19 cellular contexts compared by ENCODE assay signal in genomic region chr3:6439824-6440223, GRCh38.
DNase-seq lines count a peak whose midpoint lies in the region; ATAC-seq, FAIRE-seq and TF ChIP-seq lines count a peak whose summit lies in the region.
"Had no signal": no experiment of that assay in that cellular context is flagged by ENCODE, and none has a peak within 500 bp of the region (broad histone marks: within the 10 kb centered on the region; RNA-seq: fewer than 3 reads in every experiment).

No MANE protein-coding gene starts in this region.

- H3K79me2 ChIP-seq in H1 (ENCODE audit: control insufficient read depth in 1 of 2, insufficient read depth in 2 of 2, low read length in 2 of 2) = no peaks in the 10 kb centered on the region

- H3K9ac ChIP-seq in IMR-90 (ENCODE audit: low read depth, low read length) (no peak overlapping the region), H1 (replicated peaks in 1 of 4; ENCODE audit: extremely low read depth in 1 of 4, low read depth in 3 of 4, low read length in 3 of 4) (no peak overlapping the region)
- H3K9ac ChIP-seq: BLaER1 treated with 17β-estradiol and CSF1 and Interleukin-3, amounts not matched to agents 10 nM and 100 nM had no signal

- H3K36me3 ChIP-seq in IMR-90 (ENCODE audit: control insufficient read depth, insufficient read depth, low read length) (no peaks in the 10 kb centered on the region), H1 (ENCODE audit: control insufficient read depth in 2 of 4, insufficient read depth in 4 of 4, low read length in 3 of 4) (no peaks in the 10 kb centered on the region)
- H3K36me3 ChIP-seq: BLaER1 treated with 17β-estradiol and CSF1 and Interleukin-3, amounts not matched to agents 10 nM and 100 nM had no signal

- H2AK5ac ChIP-seq in IMR-90 (ENCODE audit: low read depth, low read length) (no peak overlapping the region), H1 (ENCODE audit: low read depth, low read length) (no peak overlapping the region)

- H3K56ac ChIP-seq in IMR-90 (ENCODE audit: extremely low read depth, insufficient read depth, low read length) = no peak overlapping the region
- H3K56ac ChIP-seq in H1 (replicated peaks; ENCODE audit: insufficient read length, low read depth, low read length) = no peak overlapping the region

- H3K4me2 ChIP-seq in A549 (no peak overlapping the region), IMR-90 (ENCODE audit: low read depth, low read length) (no peak overlapping the region), H1 (ENCODE audit: insufficient read depth in 1 of 2, low read depth in 2 of 2, low read length in 2 of 2) (no peak overlapping the region)
- H3K4me2 ChIP-seq: BLaER1 treated with 17β-estradiol and CSF1 and Interleukin-3, amounts not matched to agents 10 nM and 100 nM had no signal

- no peaks in the 10 kb centered on the region for H4K20me1 ChIP-seq in IMR-90 (ENCODE audit: insufficient read depth, low read length)
- no peaks in the 10 kb centered on the region for H4K20me1 ChIP-seq in H1 (replicated peaks in 1 of 2; ENCODE audit: control insufficient read depth in 1 of 2, insufficient read depth in 2 of 2, low read length in 2 of 2)
- H4K20me1 ChIP-seq: BLaER1 treated with 17β-estradiol and CSF1 and Interleukin-3, amounts not matched to agents 10 nM and 100 nM had no signal

- no peak overlapping the region for H2BK12ac ChIP-seq in H1 (ENCODE audit: low read depth, low read length)

- DNase-seq in A549 (ENCODE audit: low read depth in 1 of 2, low spot score in 1 of 2) = no peak
- DNase-seq in IMR-90 = no peak
- DNase-seq in H1 (ENCODE audit: low read depth in 1 of 2, low spot score in 2 of 2) = no peak
- DNase-seq in putamen (ENCODE audit: low spot score) = no peak
- no peak for DNase-seq in NCI-H2081 treated with DMSO at 0.1 percent for 48 hours (lab: John Stamatoyannopoulos, UW)
- DNase-seq: 8988T; AML-193; Caco-2; Calu3; CD4-positive, alpha-beta T cell; CD8-positive, alpha-beta T cell; GF-D8 had no signal

- H3K27ac ChIP-seq in A549 = no peak overlapping the region
- no peak overlapping the region for H3K27ac ChIP-seq in IMR-90 (ENCODE audit: insufficient read depth, low read length)
- no peak overlapping the region for H3K27ac ChIP-seq in H1 (ENCODE audit: low read depth, low read length)
- H3K27ac ChIP-seq: BLaER1 treated with 17β-estradiol and CSF1 and Interleukin-3, amounts not matched to agents 10 nM and 100 nM; C4-2B had no signal

- H2BK5ac ChIP-seq in IMR-90 (ENCODE audit: low read depth, low read length, poor library complexity, severe bottlenecking) = no peak overlapping the region
- no peak overlapping the region for H2BK5ac ChIP-seq in H1 (ENCODE audit: low read depth, low read length)

- TF ChIP-seq POLR2A in A549 (IDR thresholded peaks at IDR 0.05; ENCODE audit: low read length) (no peak), IMR-90 (IDR thresholded peaks at IDR 0.05; ENCODE audit: low read depth, low read length) (no peak), H1 (IDR thresholded peaks at IDR 0.05; ENCODE audit: control extremely low read depth in 1 of 2, low read depth in 2 of 2, low read length in 2 of 2) (no peak)

- H3K23me2 ChIP-seq in H1 (ENCODE audit: low read depth, low read length) = no peaks in the 10 kb centered on the region

- in situ Hi-C loops in IMR-90 (cut with MboI; ENCODE audit: low sequenced_read_pairs) = no loop called here

- H3K9me3 ChIP-seq in A549 = no peaks in the 10 kb centered on the region
- H3K9me3 ChIP-seq in IMR-90 (ENCODE audit: control insufficient read depth, insufficient read depth, low read length) = peaks cover 7% of the 10 kb centered on the region; the same call in 1 of the 2 replicates
- H3K9me3 ChIP-seq in H1 (ENCODE audit: insufficient read depth in 2 of 2, low read depth in 1 of 2, low read length in 1 of 2) = no peaks in the 10 kb centered on the region
- H3K9me3 ChIP-seq: BLaER1 treated with 17β-estradiol and CSF1 and Interleukin-3, amounts not matched to agents 10 nM and 100 nM; Caco-2 had no signal

- H4K91ac ChIP-seq in IMR-90 (ENCODE audit: insufficient read depth, low read depth, low read length) = no peak overlapping the region
- no peak overlapping the region for H4K91ac ChIP-seq in H1 (replicated peaks; ENCODE audit: insufficient read length, low read length)

- no peak overlapping the region for H2BK20ac ChIP-seq in IMR-90 (ENCODE audit: low read depth, low read length)
- no peak overlapping the region for H2BK20ac ChIP-seq in H1 (ENCODE audit: low read length)

- no peak for TF ChIP-seq EP300 in A549 (IDR thresholded peaks at IDR 0.05)
- TF ChIP-seq EP300 in H1 (IDR thresholded peaks at IDR 0.05; ENCODE audit: borderline replicate concordance in 1 of 2, low read depth in 2 of 2, low read length in 2 of 2) = no peak

- H2BK120ac ChIP-seq in IMR-90 (ENCODE audit: low read depth, low read length) = no peak overlapping the region
- no peak overlapping the region for H2BK120ac ChIP-seq in H1 (replicated peaks; ENCODE audit: low read depth, low read length)

- H3K4me1 ChIP-seq in A549 (no peaks in the 10 kb centered on the region), IMR-90 (ENCODE audit: control insufficient read depth, insufficient read depth, low read length) (no peaks in the 10 kb centered on the region), H1 (replicated peaks in 1 of 4; ENCODE audit: control insufficient read depth in 3 of 4, insufficient read depth in 4 of 4, low read length in 3 of 4) (no peaks in the 10 kb centered on the region)
- H3K4me1 ChIP-seq: BLaER1 treated with 17β-estradiol and CSF1 and Interleukin-3, amounts not matched to agents 10 nM and 100 nM; Caco-2 had no signal

- H4K5ac ChIP-seq in IMR-90 (ENCODE audit: low read depth, low read length) (no peak overlapping the region), H1 (ENCODE audit: insufficient read length, low read depth, low read length) (no peak overlapping the region)

- CTCF ChIA-PET in A549 (lab: Yijun Ruan, JAX) (no interaction called here), IMR-90 (lab: Yijun Ruan, JAX) (no interaction called here), H1 (lab: Charles Lee; ENCODE audit: partially characterized antibody) (no interaction called here)

- no peaks in the 10 kb centered on the region for H3K27me3 ChIP-seq in IMR-90 (ENCODE audit: control insufficient read depth, insufficient read depth, low read length)
- no peaks in the 10 kb centered on the region for H3K27me3 ChIP-seq in H1 (replicated peaks in 1 of 4; ENCODE audit: control insufficient read depth in 3 of 4, extremely low read depth in 1 of 4, insufficient read depth in 3 of 4, low read length in 3 of 4)
- H3K27me3 ChIP-seq: BLaER1 treated with 17β-estradiol and CSF1 and Interleukin-3, amounts not matched to agents 10 nM and 100 nM had no signal

- H3K14ac ChIP-seq in IMR-90 (replicated peaks; ENCODE audit: low read depth, low read length) (no peak overlapping the region), H1 (ENCODE audit: insufficient read length) (no peak overlapping the region)

- H3K23ac ChIP-seq in IMR-90 (ENCODE audit: low read depth, low read length) (no peak overlapping the region), H1 (ENCODE audit: insufficient read length) (no peak overlapping the region)

- H3K79me1 ChIP-seq in IMR-90 (ENCODE audit: low read depth in 1 of 2, low read length in 2 of 2) (no peaks in the 10 kb centered on the region), H1 (ENCODE audit: low read depth, low read length) (no peaks in the 10 kb centered on the region)

- no TSS peak for BruUV-seq in IMR-90 (replicated peaks; lab: Mats Ljungman, UMichigan)

- H3K9me1 ChIP-seq in IMR-90 (ENCODE audit: insufficient read depth, low read length) = no peaks in the 10 kb centered on the region

- intact Hi-C loops in IMR-90 (cut with micrococcal nuclease) = no loop called here

- H2BK15ac ChIP-seq in IMR-90 (ENCODE audit: low read depth, low read length) (no peak overlapping the region), H1 (ENCODE audit: low read length) (no peak overlapping the region)

- H2AK9ac ChIP-seq in IMR-90 (replicated peaks; ENCODE audit: low read depth, low read length, poor library complexity) = no peak overlapping the region

- no peak for TF ChIP-seq RAD21 in A549 (conservative IDR thresholded peaks at IDR 0.05 in 1 of 2, IDR thresholded peaks at IDR 0.05 in 1 of 2)
- TF ChIP-seq RAD21 in IMR-90 (IDR thresholded peaks at IDR 0.05; ENCODE audit: low read length) = no peak
- no peak for TF ChIP-seq RAD21 in H1 (IDR thresholded peaks at IDR 0.05 in 1 of 2, conservative IDR thresholded peaks at IDR 0.05 in 1 of 2; ENCODE audit: low read depth in 2 of 2, low read length in 2 of 2)

- FAIRE-seq in A549 (lab: Jason Lieb, UNC) (no peak), H1 (lab: Jason Lieb, UNC) (no peak)
- FAIRE-seq: A204.1, D721Med, G401.6, GM12891, GM19239 had no signal

- TF ChIP-seq CTCF in A549 (IDR thresholded peaks at IDR 0.05) (no peak), IMR-90 (conservative IDR thresholded peaks at IDR 0.05; ENCODE audit: low read depth, low read length) (no peak), H1 (IDR thresholded peaks at IDR 0.05; ENCODE audit: control extremely low read depth in 1 of 3, insufficient read depth in 1 of 3, low read depth in 1 of 3, low read length in 3 of 3) (no peak)

- H3K18ac ChIP-seq in IMR-90 (ENCODE audit: low read depth, low read length) = no peak overlapping the region
- H3K18ac ChIP-seq in H1 (ENCODE audit: extremely low read depth, low read length) = no peak overlapping the region

- no peak overlapping the region for H2AFZ ChIP-seq in IMR-90 (replicated peaks; ENCODE audit: low read length, poor library complexity)
- no peak overlapping the region for H2AFZ ChIP-seq in H1 (ENCODE audit: low read length)

- ATAC-seq in A549 (no peak), IMR-90 (ENCODE audit: low read depth) (no peak)
- ATAC-seq: CD8-positive, alpha-beta T cell had no signal

- WGBS in A549 (ENCODE audit: missing lambda C conversion rate) = 6% methylated on average over 1 of the region's 1 CpG
- whole genome bisulfite sequencing in IMR-90 (ENCODE audit: extremely low coverage in 2 of 2, insufficient read length in 1 of 2), 2 experiments = no CpG with 5 or more reads among the region's 1 CpG
- 86% methylated on average over 1 of the region's 1 CpG; no CpG with 5 or more reads in 1 of the 2 experiments for WGBS in H1 (ENCODE audit: extremely low coverage in 1 of 2, insufficient coverage in 1 of 2, insufficient read length in 1 of 2, insufficient replicate concordance in 2 of 2, low coverage in 1 of 2, low lambda C conversion rate in 2 of 2, missing lambda C conversion rate in 1 of 2), 2 experiments

- POLR2A ChIA-PET in A549 (lab: Yijun Ruan, JAX) (no interaction called here), IMR-90 (lab: Charles Lee; ENCODE audit: unreplicated experiment) (no interaction called here), H1 (lab: Charles Lee; ENCODE audit: partially characterized antibody) (no interaction called here)

- no peak overlapping the region for H3K4me3 ChIP-seq in A549
- H3K4me3 ChIP-seq in IMR-90 (ENCODE audit: insufficient read depth, low read depth, low read length) = no peak overlapping the region
- no peak overlapping the region for H3K4me3 ChIP-seq in H1 (ENCODE audit: extremely low read depth in 1 of 4, insufficient read depth in 2 of 4, low read depth in 3 of 4, low read length in 4 of 4)
- H3K4me3 ChIP-seq: BLaER1 treated with 17β-estradiol and CSF1 and Interleukin-3, amounts not matched to agents 10 nM and 100 nM had no signal

- no peak overlapping the region for H4K8ac ChIP-seq in IMR-90 (ENCODE audit: low read depth in 2 of 2, low read length in 2 of 2)
- H4K8ac ChIP-seq in H1 (ENCODE audit: extremely low read depth, insufficient read depth, low read length) = no peak overlapping the region

- dilution Hi-C loops in IMR-90 (cut with HindIII; ENCODE audit: low sequenced_read_pairs, unreplicated experiment) = no loop called here

- H3K4ac ChIP-seq in IMR-90 (ENCODE audit: low read depth, low read length) (no peak overlapping the region), H1 (replicated peaks; ENCODE audit: insufficient read length, low read depth, low read length) (no peak overlapping the region)

Comparison
In these comparisons a context has a peak if more than half of its experiments do, and no peak if none do; other contexts are left out.
1. Of the 18 proteins assayed by ChIP-seq in both H1 and A549: peak only in H1: none; only in A549: none; in both: MAFK; in neither: 17.